8 cellular contexts compared by ENCODE assay signal in the genomic region with DNA sequence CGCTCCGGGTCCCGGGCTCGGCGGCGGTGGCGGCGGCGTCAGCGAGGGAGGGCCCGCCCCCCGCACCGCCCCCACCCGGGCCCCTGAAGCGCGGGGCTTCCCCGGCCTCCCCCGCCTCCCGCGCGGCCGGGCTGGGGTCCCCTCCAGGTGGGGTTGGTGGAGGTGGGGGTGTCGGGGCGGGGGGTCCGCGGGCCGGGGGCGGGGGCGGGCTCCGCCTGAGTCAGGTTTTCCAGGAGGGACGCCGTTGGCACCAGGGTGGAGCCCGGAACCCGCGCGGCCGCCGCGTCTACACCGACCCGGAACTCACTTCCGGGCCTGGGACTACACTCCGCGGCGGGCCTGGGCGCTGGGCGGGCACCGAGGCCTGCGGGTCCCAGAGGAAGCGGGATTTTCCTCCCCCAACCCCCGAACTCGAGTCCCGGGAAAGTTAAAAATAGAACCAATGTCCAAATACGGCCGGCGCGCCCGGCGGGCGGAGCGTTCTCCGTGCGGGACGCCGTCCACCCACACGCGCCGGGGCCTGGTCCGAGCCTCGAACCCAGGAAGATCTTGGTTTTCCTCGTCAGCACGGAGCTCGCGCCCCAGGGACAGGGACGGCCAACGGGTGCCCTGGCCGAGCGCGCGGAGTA. TPM values are rescaled to one million over a fixed set of nuclear protein-coding genes. Genes with fewer than 3 reads are reported as not detected.
DNase-seq lines count a peak whose midpoint lies in the region; ATAC-seq, FAIRE-seq and TF ChIP-seq lines count a peak whose summit lies in the region.

No MANE protein-coding gene starts in this region.

- H3K36me3 ChIP-seq in liver (ENCODE audit: control insufficient read depth in 4 of 4, insufficient read depth in 3 of 4, low read depth in 1 of 4, low read length in 3 of 4) = peaks cover 3 to 12% (median 4%) of the 10 kb centered on the region in 4 donors

- ATAC-seq in activated CD4-positive, CD25-positive, alpha-beta regulatory T cell treated with anti-CD3 and anti-CD28 coated beads, Interleukin-2, amount 50 U/mL, for 24 hours = peak; percentile 50 to 52

- peak overlapping the region; percentile 43 to 53 for H3K9ac ChIP-seq in liver (ENCODE audit: low read depth in 1 of 2, low read length in 2 of 2)

- TF ChIP-seq CTCF in liver (IDR thresholded peaks at IDR 0.05; ENCODE audit: low read depth, low read length, missing input control) = no peak

- peak; percentile 55 for TF ChIP-seq POLR2A in GM15510 (IDR thresholded peaks at IDR 0.05; ENCODE audit: borderline replicate concordance, extremely low read depth, insufficient read length)

- TF ChIP-seq RAD21 in liver (IDR thresholded peaks at IDR 0.05) = no peak

- 4% methylated on average over 80 of the region's 80 CpGs for WGBS in liver

- peak overlapping the region in 2 of 3 donors; percentile 65 to 90 for H3K4me3 ChIP-seq in liver (ENCODE audit: low read depth in 1 of 3, low read length in 3 of 3)

- H3K27me3 ChIP-seq in liver (ENCODE audit: control insufficient read depth in 4 of 4, insufficient read depth in 4 of 4, low read length in 3 of 4) = no peaks in the 10 kb centered on the region

- H3K4me1 ChIP-seq in liver (ENCODE audit: control insufficient read depth in 4 of 4, insufficient read depth in 4 of 4, low read length in 3 of 4) = peaks cover 11 to 65% (median 34%) of the 10 kb centered on the region in 4 donors

- H3K27ac ChIP-seq in cingulate gyrus (ENCODE audit: low read depth, low read length) = peak overlapping the region; percentile 69
- peak overlapping the region; percentile 84 to 88 for H3K27ac ChIP-seq in liver (ENCODE audit: low read depth in 1 of 2, low read length in 2 of 2)

- DNase-seq in HTR-8/SVneo (ENCODE audit: insufficient read length, low spot score) (peak; percentile 56), NCI-H2029 (lab: John Stamatoyannopoulos, UW) (no peak), kidney glomerular epithelial cell (lab: John Stamatoyannopoulos, UW) (no peak)
- peak; percentile 45 to 48 for DNase-seq in stimulated activated CD8-positive, alpha-beta memory T cell treated with anti-CD3 and anti-CD28 coated beads, Interleukin-15, amount 100 ng/mL, for 48 hours (ENCODE audit: low read depth in 2 of 2)

- no peak for FAIRE-seq in HTR-8/SVneo (lab: Jason Lieb, UNC)

- no peaks in the 10 kb centered on the region for H3K9me3 ChIP-seq in liver (ENCODE audit: control insufficient read depth in 4 of 4, low read length in 3 of 4)

TF ChIP-seq in liver, 16 proteins besides CTCF, POLR2A, EP300 and RAD21:
- no peak for TF ChIP-seq YY1 (IDR thresholded peaks at IDR 0.05)
- TF ChIP-seq, protein P1, sequence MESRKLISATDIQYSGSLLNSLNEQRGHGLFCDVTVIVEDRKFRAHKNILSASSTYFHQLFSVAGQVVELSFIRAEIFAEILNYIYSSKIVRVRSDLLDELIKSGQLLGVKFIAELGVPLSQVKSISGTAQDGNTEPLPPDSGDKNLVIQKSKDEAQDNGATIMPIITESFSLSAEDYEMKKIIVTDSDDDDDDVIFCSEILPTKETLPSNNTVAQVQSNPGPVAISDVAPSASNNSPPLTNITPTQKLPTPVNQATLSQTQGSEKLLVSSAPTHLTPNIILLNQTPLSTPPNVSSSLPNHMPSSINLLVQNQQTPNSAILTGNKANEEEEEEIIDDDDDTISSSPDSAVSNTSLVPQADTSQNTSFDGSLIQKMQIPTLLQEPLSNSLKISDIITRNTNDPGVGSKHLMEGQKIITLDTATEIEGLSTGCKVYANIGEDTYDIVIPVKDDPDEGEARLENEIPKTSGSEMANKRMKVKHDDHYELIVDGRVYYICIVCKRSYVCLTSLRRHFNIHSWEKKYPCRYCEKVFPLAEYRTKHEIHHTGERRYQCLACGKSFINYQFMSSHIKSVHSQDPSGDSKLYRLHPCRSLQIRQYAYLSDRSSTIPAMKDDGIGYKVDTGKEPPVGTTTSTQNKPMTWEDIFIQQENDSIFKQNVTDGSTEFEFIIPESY (IDR thresholded peaks at IDR 0.05) = no peak
- no peak for TF ChIP-seq NR2F2 (IDR thresholded peaks at IDR 0.05)
- TF ChIP-seq, protein P2, sequence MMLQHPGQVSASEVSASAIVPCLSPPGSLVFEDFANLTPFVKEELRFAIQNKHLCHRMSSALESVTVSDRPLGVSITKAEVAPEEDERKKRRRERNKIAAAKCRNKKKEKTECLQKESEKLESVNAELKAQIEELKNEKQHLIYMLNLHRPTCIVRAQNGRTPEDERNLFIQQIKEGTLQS (IDR thresholded peaks at IDR 0.05) = no peak
- no peak for TF ChIP-seq EGR1 (IDR thresholded peaks at IDR 0.05; ENCODE audit: low read depth in 2 of 2)
- no peak for TF ChIP-seq GABPA (IDR thresholded peaks at IDR 0.05 in 1 of 2, conservative IDR thresholded peaks at IDR 0.05 in 1 of 2)
- TF ChIP-seq SP1 (IDR thresholded peaks at IDR 0.05) = no peak

RNA-seq across cellular contexts. Expression of a gene that starts 6.6 kb away (rescaled TPM):
- total RNA-seq in liver = 10 to 100 TPM; 20.3 to 61.7 TPM
- 10 to 100 TPM; 22.9 to 33.6 TPM for polyA plus RNA-seq in liver

RNA-seq across cellular contexts. Expression of a gene that starts 29.8 kb away (rescaled TPM):
- total RNA-seq in liver = 10 to 100 TPM; 35.9 to 69.9 TPM
- 10 to 100 TPM; 29.5 to 33.7 TPM for polyA plus RNA-seq in liver

RNA-seq across cellular contexts. Expression of a gene that starts 30.6 kb away (rescaled TPM):
- 10 to 100 TPM; 19.2 to 47.1 TPM for total RNA-seq in liver
- polyA plus RNA-seq in liver = 10 to 100 TPM in 1 of 2 donors, 1 to 10 TPM in 1; 9.9 to 12.5 TPM

Comparison
In these comparisons a context has a peak if more than half of its experiments do, and no peak if none do; other contexts are left out.
1. DNase-seq: peak in HTR-8/SVneo (single experiment) and stimulated activated CD8-positive, alpha-beta memory T cell treated with anti-CD3 and anti-CD28 coated beads, Interleukin-15, amount 100 ng/mL, for 48 hours (2 of 2); none in NCI-H2029 (single experiment) and kidney glomerular epithelial cell (single experiment).